Comparison of ENCODE assay signal across 1 cellular context in genomic region chr17:57872536-57872935, GRCh38.
TF ChIP-seq lines count a peak whose summit lies in the region.

No MANE protein-coding gene starts in this region.

TF ChIP-seq in HepG2, 621 proteins besides CTCF, POLR2A, EP300 and RAD21:
- TF ChIP-seq ZNF576 (CRISPR knock-in tag; IDR thresholded peaks at IDR 0.05) = 0 out of 2 replicates have a peak, but pooled peaks have one; percentile 20
- no peak for TF ChIP-seq ZNF816 (CRISPR knock-in tag; IDR thresholded peaks at IDR 0.05; ENCODE audit: borderline replicate concordance)
- TF ChIP-seq ZNF776 (CRISPR knock-in tag; IDR thresholded peaks at IDR 0.05) = 0 out of 2 replicates have a peak, but pooled peaks have one; percentile 48
